ENCODE assay signal across 1 cellular context in genomic region chr3:159782724-159783421, GRCh38.
TF ChIP-seq lines count a peak whose summit lies in the region.

No MANE protein-coding gene starts in this region.

TF ChIP-seq in HepG2, 621 proteins besides CTCF, POLR2A, EP300 and RAD21 (continued from another document):
- TF ChIP-seq FOXP4 (CRISPR knock-in tag; IDR thresholded peaks at IDR 0.05) = peak; percentile 59; the same call in 1 of the 2 replicates
- no peak for TF ChIP-seq KAT7 (CRISPR knock-in tag; IDR thresholded peaks at IDR 0.05; ENCODE audit: borderline replicate concordance)
- TF ChIP-seq RFX1 (IDR thresholded peaks at IDR 0.05) = no peak
- TF ChIP-seq REL (CRISPR knock-in tag; conservative IDR thresholded peaks at IDR 0.05) = no peak
- TF ChIP-seq HHEX (CRISPR knock-in tag; IDR thresholded peaks at IDR 0.05) = peak; percentile 77
- no peak for TF ChIP-seq MAFK (conservative IDR thresholded peaks at IDR 0.05 in 1 of 2, IDR thresholded peaks at IDR 0.05 in 1 of 2; ENCODE audit: low read length in 2 of 2)
- TF ChIP-seq CCDC6 (CRISPR knock-in tag; IDR thresholded peaks at IDR 0.05) = no peak
- peak in 1 of 2 experiments; percentile 39; a peak in 1 of 4 replicates for TF ChIP-seq REST (IDR thresholded peaks at IDR 0.05; ENCODE audit: borderline replicate concordance in 1 of 2, low read depth in 1 of 2, low read length in 2 of 2)
- no peak for TF ChIP-seq MLX (CRISPR knock-in tag; IDR thresholded peaks at IDR 0.05)
- no peak for TF ChIP-seq THAP11 (CRISPR knock-in tag; IDR thresholded peaks at IDR 0.05)
- TF ChIP-seq ZBTB10 (CRISPR knock-in tag; IDR thresholded peaks at IDR 0.05; ENCODE audit: borderline replicate concordance) = no peak; the same call in 1 of the 2 replicates
- TF ChIP-seq ZNF609 (CRISPR knock-in tag; IDR thresholded peaks at IDR 0.05; ENCODE audit: borderline replicate concordance) = peak; percentile 67; the same call in 1 of the 2 replicates
- 0 out of 2 replicates have a peak, but pooled peaks have one; percentile 22 for TF ChIP-seq NR2F2 (IDR thresholded peaks at IDR 0.05; ENCODE audit: borderline replicate concordance, low read depth)
- no peak for TF ChIP-seq HOXA3 (CRISPR knock-in tag; IDR thresholded peaks at IDR 0.05)
- TF ChIP-seq NFE2L1 (CRISPR knock-in tag; IDR thresholded peaks at IDR 0.05; ENCODE audit: borderline replicate concordance) = no peak
- no peak for TF ChIP-seq CREB1 (IDR thresholded peaks at IDR 0.05)
- TF ChIP-seq CREB1 (CRISPR knock-in tag; IDR thresholded peaks at IDR 0.05) = peak; percentile 47
- TF ChIP-seq NFYB (CRISPR knock-in tag; IDR thresholded peaks at IDR 0.05) = no peak
- no peak for TF ChIP-seq FOXO4 (CRISPR knock-in tag; conservative IDR thresholded peaks at IDR 0.05)
- TF ChIP-seq ZFY (CRISPR knock-in tag; IDR thresholded peaks at IDR 0.05) = no peak
